Comparison of ENCODE assay signal across 12 cellular contexts in genomic region chr2:37851428-37851827, GRCh38.
DNase-seq lines count a peak whose midpoint lies in the region; ATAC-seq and TF ChIP-seq lines count a peak whose summit lies in the region.
"Had no signal": no experiment of that assay in that cellular context is flagged by ENCODE, and none has a peak within 500 bp of the region (broad histone marks: within the 10 kb centered on the region; RNA-seq: fewer than 3 reads in every experiment).

No MANE protein-coding gene starts in this region.

- DNase-seq in cardiac muscle cell (ENCODE audit: low read depth in 1 of 2, low spot score in 1 of 2) (no peak), Right ventricle myocardium inferior (ENCODE audit: missing footprints) (no peak), stomach (no peak), mesenchymal stem cell (no peak), DMS 273 (lab: John Stamatoyannopoulos, UW; ENCODE audit: unreplicated experiment) (no peak), nucleus accumbens (lab: John Stamatoyannopoulos, UW) (no peak)
- no peak for DNase-seq in activated CD8-positive, alpha-beta T cell treated with anti-CD3 and anti-CD28 coated beads for 36 hours
- DNase-seq: BE2C, NCI-H226, pancreas, substantia nigra had no signal

- no peak overlapping the region for H2BK120ac ChIP-seq in mesenchymal stem cell (ENCODE audit: low read depth, low read length)

- H2BK5ac ChIP-seq in mesenchymal stem cell (ENCODE audit: low read depth, low read length, poor library complexity, severe bottlenecking) = no peak overlapping the region

- peak overlapping the region; percentile 53 for H3K27ac Mint-ChIP-seq in activated CD8-positive, alpha-beta T cell treated with anti-CD3 and anti-CD28 coated beads for 36 hours

- H3K9me3 ChIP-seq in cardiac muscle cell (ENCODE audit: low read depth) = no peaks in the 10 kb centered on the region
- H3K9me3 ChIP-seq in stomach = no peaks in the 10 kb centered on the region
- no peaks in the 10 kb centered on the region for H3K9me3 ChIP-seq in mesenchymal stem cell (ENCODE audit: control insufficient read depth, low read length)
- H3K9me3 ChIP-seq: BE2C, pancreas had no signal

- CTCF ChIA-PET in activated CD8-positive, alpha-beta T cell treated with anti-CD3 and anti-CD28 coated beads for 36 hours (lab: Charles Lee) = interaction anchor here (1.0 to 2.6 kb wide), 4 partner anchors 21 to 455 kb away, joined by 3 to 25 read pairs (median 4); no protein-coding TSS in a partner anchor

- TF ChIP-seq EP300 in stomach (IDR thresholded peaks at IDR 0.05) = no peak

- H3K4me2 ChIP-seq in mesenchymal stem cell (ENCODE audit: low read length, poor library complexity, severe bottlenecking) = no peak overlapping the region

- ATAC-seq in Right ventricle myocardium inferior (no peak), HG02970 (IDR thresholded peaks at IDR 0.05; ENCODE audit: low FRiP score, unreplicated experiment) (peak; percentile 34)
- no peak for ATAC-seq in activated CD8-positive, alpha-beta T cell treated with anti-CD3 and anti-CD28 coated beads for 36 hours

- no peak overlapping the region for H2BK15ac ChIP-seq in mesenchymal stem cell (ENCODE audit: low read depth, poor library complexity, severe bottlenecking)

- H4K91ac ChIP-seq in mesenchymal stem cell (ENCODE audit: low read length) = no peak overlapping the region

- H3K9ac ChIP-seq in mesenchymal stem cell (ENCODE audit: low read length) = no peak overlapping the region

- H3K27ac ChIP-seq in cardiac muscle cell (peak overlapping the region; percentile 12), stomach (peak overlapping the region in 4 of 5 donors; percentile 3 to 65 (median 46)), mesenchymal stem cell (ENCODE audit: low read length, poor library complexity, severe bottlenecking) (no peak overlapping the region)

- peak overlapping the region; percentile 5 for H3K4me3 Mint-ChIP-seq in activated CD8-positive, alpha-beta T cell treated with anti-CD3 and anti-CD28 coated beads for 36 hours

- H3K27me3 Mint-ChIP-seq in activated CD8-positive, alpha-beta T cell treated with anti-CD3 and anti-CD28 coated beads for 36 hours = no peaks in the 10 kb centered on the region

- peaks cover 22% of the 10 kb centered on the region for H3K4me1 Mint-ChIP-seq in activated CD8-positive, alpha-beta T cell treated with anti-CD3 and anti-CD28 coated beads for 36 hours (ENCODE audit: low read depth)

- TF ChIP-seq CTCF in cardiac muscle cell (IDR thresholded peaks at IDR 0.05; ENCODE audit: low read depth, low read length) (no peak), stomach (IDR thresholded peaks at IDR 0.05) (no peak)
- TF ChIP-seq CTCF in activated CD8-positive, alpha-beta T cell treated with anti-CD3 and anti-CD28 coated beads for 36 hours (IDR thresholded peaks at IDR 0.05) = no peak

- no peaks in the 10 kb centered on the region for H3K9me3 Mint-ChIP-seq in activated CD8-positive, alpha-beta T cell treated with anti-CD3 and anti-CD28 coated beads for 36 hours

- 16 to 45% (median 21%) methylated on average over 4 of the region's 4 CpGs for WGBS in stomach, 5 donors
- 19% methylated on average over 3 of the region's 4 CpGs for WGBS in mesenchymal stem cell

- intact Hi-C loops in Right ventricle myocardium inferior (cut with DNase I) (loop anchor here (2.0 kb wide), 1 partner anchor 21 kb away; no protein-coding TSS in a partner anchor), stomach (cut with DNase I; ENCODE audit: low total_unique reads) (no loop called here)
- intact Hi-C loops in activated CD8-positive, alpha-beta T cell treated with anti-CD3 and anti-CD28 coated beads for 36 hours (cut with micrococcal nuclease) = no loop called here

- H2BK12ac ChIP-seq in mesenchymal stem cell (ENCODE audit: low read length in 2 of 2) = no peak overlapping the region

- H3K79me1 ChIP-seq in mesenchymal stem cell (replicated peaks; ENCODE audit: low read length, poor library complexity, severe bottlenecking) = no peaks in the 10 kb centered on the region

- peaks cover 19% of the 10 kb centered on the region for H3K27me3 ChIP-seq in cardiac muscle cell
- H3K27me3 ChIP-seq in stomach = no peaks in the 10 kb centered on the region
- no peaks in the 10 kb centered on the region for H3K27me3 ChIP-seq in mesenchymal stem cell (ENCODE audit: control insufficient read depth in 1 of 2, insufficient read depth in 1 of 2, low read length in 2 of 2)
- H3K27me3 ChIP-seq: BE2C, pancreas had no signal

- no peak overlapping the region for H3K18ac ChIP-seq in mesenchymal stem cell (ENCODE audit: low read depth in 1 of 2, low read length in 2 of 2)

- H3K36me3 Mint-ChIP-seq in activated CD8-positive, alpha-beta T cell treated with anti-CD3 and anti-CD28 coated beads for 36 hours (ENCODE audit: low read depth) = no peaks in the 10 kb centered on the region

- POLR2A ChIA-PET in activated CD8-positive, alpha-beta T cell treated with anti-CD3 and anti-CD28 coated beads for 36 hours (lab: Charles Lee) = interaction anchor here (0.6 to 1.2 kb wide), 3 partner anchors 17 to 269 kb away, joined by 3 read pairs; no protein-coding TSS in a partner anchor

- no peak for TF ChIP-seq POLR2A in stomach (IDR thresholded peaks at IDR 0.05)

- H2AK5ac ChIP-seq in mesenchymal stem cell (ENCODE audit: low read length, severe bottlenecking) = no peak overlapping the region

- H3K14ac ChIP-seq in mesenchymal stem cell (ENCODE audit: low read length in 2 of 2) = no peak overlapping the region

- no peak overlapping the region for H3K23ac ChIP-seq in mesenchymal stem cell (ENCODE audit: low read length in 2 of 2)

- H3K4me1 ChIP-seq in cardiac muscle cell (ENCODE audit: low read depth) (peaks cover 18% of the 10 kb centered on the region), stomach (peaks cover 24 to 41% (median 32%) of the 10 kb centered on the region in 4 donors), mesenchymal stem cell (ENCODE audit: control insufficient read depth, insufficient read depth, low read depth, low read length) (no peaks in the 10 kb centered on the region)

- peak overlapping the region in 1 of 2 experiments; percentile 4 for H3K4ac ChIP-seq in mesenchymal stem cell (ENCODE audit: low read depth in 1 of 2, low read length in 2 of 2)

- no peak overlapping the region for H2AFZ ChIP-seq in mesenchymal stem cell (ENCODE audit: low read depth, low read length)

- H3K4me3 ChIP-seq in cardiac muscle cell (no peak overlapping the region), stomach (no peak overlapping the region), mesenchymal stem cell (ENCODE audit: insufficient read depth in 1 of 2, low read depth in 1 of 2, low read length in 2 of 2) (no peak overlapping the region)
- H3K4me3 ChIP-seq: pancreas had no signal

- H4K8ac ChIP-seq in mesenchymal stem cell (ENCODE audit: low read length) = no peak overlapping the region

- H3K36me3 ChIP-seq in cardiac muscle cell (no peaks in the 10 kb centered on the region), stomach (no peaks in the 10 kb centered on the region), mesenchymal stem cell (ENCODE audit: control insufficient read depth in 1 of 2, insufficient read depth in 2 of 2, low read depth in 1 of 2, low read length in 2 of 2) (no peaks in the 10 kb centered on the region)
- H3K36me3 ChIP-seq: BE2C, pancreas had no signal
